Comparison of ENCODE assay signal across 1 cellular context in genomic region chr12:132661972-132662371, GRCh38.
TF ChIP-seq lines count a peak whose summit lies in the region.

No MANE protein-coding gene starts in this region.

TF ChIP-seq in HepG2, 621 proteins besides CTCF, POLR2A, EP300 and RAD21:
- no peak for TF ChIP-seq HNRNPLL (IDR thresholded peaks at IDR 0.05; ENCODE audit: low read depth, low read length, poor library complexity, severe bottlenecking)
- no peak for TF ChIP-seq PPARG (CRISPR knock-in tag; conservative IDR thresholded peaks at IDR 0.05)
- no peak for TF ChIP-seq BCLAF1 (IDR thresholded peaks at IDR 0.05)
- TF ChIP-seq EZH2 (conservative IDR thresholded peaks at IDR 0.05; ENCODE audit: low read depth, low read length), result no peak
- TF ChIP-seq ZNF619 (CRISPR knock-in tag; IDR thresholded peaks at IDR 0.05), result no peak
- TF ChIP-seq GMEB1 (CRISPR knock-in tag; IDR thresholded peaks at IDR 0.05; ENCODE audit: borderline replicate concordance), result no peak
- no peak for TF ChIP-seq U2AF2 (IDR thresholded peaks at IDR 0.05; ENCODE audit: low read depth, low read length)
- no peak for TF ChIP-seq ZNF576 (CRISPR knock-in tag; IDR thresholded peaks at IDR 0.05)
- no peak for TF ChIP-seq UBTF (CRISPR knock-in tag; IDR thresholded peaks at IDR 0.05)
- TF ChIP-seq TSC22D2 (CRISPR knock-in tag; IDR thresholded peaks at IDR 0.05; ENCODE audit: borderline replicate concordance), result no peak
- no peak for TF ChIP-seq ZNF572 (CRISPR knock-in tag; IDR thresholded peaks at IDR 0.05)
- TF ChIP-seq ZNF234 (CRISPR knock-in tag; conservative IDR thresholded peaks at IDR 0.05), result no peak
- TF ChIP-seq ZNF597 (CRISPR knock-in tag; IDR thresholded peaks at IDR 0.05), result no peak
- TF ChIP-seq ZNF280B (CRISPR knock-in tag; IDR thresholded peaks at IDR 0.05; ENCODE audit: borderline replicate concordance), result no peak
- no peak for TF ChIP-seq ZNF232 (CRISPR knock-in tag; IDR thresholded peaks at IDR 0.05; ENCODE audit: borderline replicate concordance)
- no peak for TF ChIP-seq ZMAT5 (CRISPR knock-in tag; IDR thresholded peaks at IDR 0.05; ENCODE audit: borderline replicate concordance, low read depth)
- TF ChIP-seq KMT2B (CRISPR knock-in tag; IDR thresholded peaks at IDR 0.05), result no peak
- no peak for TF ChIP-seq MAFG (CRISPR knock-in tag; IDR thresholded peaks at IDR 0.05)
- no peak for TF ChIP-seq HNF1A (IDR thresholded peaks at IDR 0.05; ENCODE audit: low read depth)
- TF ChIP-seq HNF1A (CRISPR knock-in tag; IDR thresholded peaks at IDR 0.05; ENCODE audit: borderline replicate concordance), result no peak
- no peak for TF ChIP-seq ARNT (IDR thresholded peaks at IDR 0.05)
